Comparison of ENCODE assay signal across 2 cellular contexts in the genomic region with DNA sequence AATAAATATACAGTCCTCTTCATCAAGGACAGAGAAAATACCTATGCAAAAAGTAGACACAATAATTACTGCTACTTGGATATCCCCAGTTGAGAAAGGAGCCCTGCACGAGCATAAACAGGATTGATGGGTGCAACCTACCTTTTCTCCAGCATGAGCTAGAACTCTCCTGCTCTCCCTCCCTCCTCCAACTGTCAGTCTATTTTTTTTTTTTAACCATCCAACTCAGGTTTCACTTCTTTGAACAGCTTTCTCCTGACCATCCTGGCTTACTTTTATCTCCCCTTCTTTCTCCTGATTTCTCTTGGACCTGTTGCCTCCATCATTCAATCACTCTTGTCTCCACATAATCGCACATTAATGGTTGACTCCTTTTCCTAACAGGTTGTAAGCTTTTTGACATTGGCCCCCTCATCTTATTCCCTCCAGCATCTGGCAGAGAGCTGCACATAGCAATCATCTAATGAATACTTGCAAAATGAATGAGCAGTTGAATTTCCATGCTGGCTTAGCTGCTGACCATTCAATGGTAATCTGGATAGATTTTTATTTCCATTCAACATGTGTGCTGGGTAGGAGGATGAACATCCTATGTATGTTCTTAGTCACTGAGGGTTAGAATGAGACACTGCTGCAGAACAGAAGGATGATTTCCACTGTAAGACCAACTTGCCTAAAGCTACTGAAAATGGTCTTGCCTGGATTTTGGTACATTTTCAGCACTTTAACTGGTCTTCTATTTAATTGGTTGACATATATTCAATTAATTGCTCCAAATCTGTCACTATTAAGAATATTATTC.
TF ChIP-seq lines count a peak whose summit lies in the region.

No MANE protein-coding gene starts in this region.

TF ChIP-seq in HEK293, 187 proteins besides CTCF, POLR2A, EP300 and RAD21 (continued from another document):
- peak; percentile 60; the same call in 1 of the 2 replicates for TF ChIP-seq SCRT1 (tag by site-specific recombination; IDR thresholded peaks at IDR 0.05; ENCODE audit: borderline replicate concordance)
- peak; percentile 78 for TF ChIP-seq SCRT2 (tag by site-specific recombination; IDR thresholded peaks at IDR 0.05)
TF ChIP-seq in HEK293: peak in this region for 3.

TF ChIP-seq in K562, 482 proteins besides CTCF, POLR2A, EP300 and RAD21 (continued from another document):
- TF ChIP-seq, protein P1, sequence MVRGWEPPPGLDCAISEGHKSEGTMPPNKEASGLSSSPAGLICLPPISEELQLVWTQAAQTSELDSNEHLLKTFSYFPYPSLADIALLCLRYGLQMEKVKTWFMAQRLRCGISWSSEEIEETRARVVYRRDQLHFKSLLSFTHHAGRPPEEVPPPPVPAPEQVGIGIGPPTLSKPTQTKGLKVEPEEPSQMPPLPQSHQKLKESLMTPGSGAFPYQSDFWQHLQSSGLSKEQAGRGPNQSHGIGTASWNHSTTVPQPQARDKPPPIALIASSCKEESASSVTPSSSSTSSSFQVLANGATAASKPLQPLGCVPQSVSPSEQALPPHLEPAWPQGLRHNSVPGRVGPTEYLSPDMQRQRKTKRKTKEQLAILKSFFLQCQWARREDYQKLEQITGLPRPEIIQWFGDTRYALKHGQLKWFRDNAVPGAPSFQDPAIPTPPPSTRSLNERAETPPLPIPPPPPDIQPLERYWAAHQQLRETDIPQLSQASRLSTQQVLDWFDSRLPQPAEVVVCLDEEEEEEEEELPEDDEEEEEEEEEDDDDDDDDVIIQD (CRISPR knock-in tag; IDR thresholded peaks at IDR 0.05): no peak
- TF ChIP-seq, protein P2, sequence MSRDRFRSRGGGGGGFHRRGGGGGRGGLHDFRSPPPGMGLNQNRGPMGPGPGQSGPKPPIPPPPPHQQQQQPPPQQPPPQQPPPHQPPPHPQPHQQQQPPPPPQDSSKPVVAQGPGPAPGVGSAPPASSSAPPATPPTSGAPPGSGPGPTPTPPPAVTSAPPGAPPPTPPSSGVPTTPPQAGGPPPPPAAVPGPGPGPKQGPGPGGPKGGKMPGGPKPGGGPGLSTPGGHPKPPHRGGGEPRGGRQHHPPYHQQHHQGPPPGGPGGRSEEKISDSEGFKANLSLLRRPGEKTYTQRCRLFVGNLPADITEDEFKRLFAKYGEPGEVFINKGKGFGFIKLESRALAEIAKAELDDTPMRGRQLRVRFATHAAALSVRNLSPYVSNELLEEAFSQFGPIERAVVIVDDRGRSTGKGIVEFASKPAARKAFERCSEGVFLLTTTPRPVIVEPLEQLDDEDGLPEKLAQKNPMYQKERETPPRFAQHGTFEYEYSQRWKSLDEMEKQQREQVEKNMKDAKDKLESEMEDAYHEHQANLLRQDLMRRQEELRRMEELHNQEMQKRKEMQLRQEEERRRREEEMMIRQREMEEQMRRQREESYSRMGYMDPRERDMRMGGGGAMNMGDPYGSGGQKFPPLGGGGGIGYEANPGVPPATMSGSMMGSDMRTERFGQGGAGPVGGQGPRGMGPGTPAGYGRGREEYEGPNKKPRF (IDR thresholded peaks at IDR 0.05; ENCODE audit: low read depth, low read length): no peak
- TF ChIP-seq ZNF384 (IDR thresholded peaks at IDR 0.05; ENCODE audit: low read depth, low read length) (0 out of 2 replicates have a peak, but pooled peaks have one; percentile 26), ZNF780A (CRISPR knock-in tag; IDR thresholded peaks at IDR 0.05) (no peak), IRF2 (CRISPR knock-in tag; IDR thresholded peaks at IDR 0.05) (no peak), BACH1 (tag; IDR thresholded peaks at IDR 0.05) (no peak), ZBTB8A (IDR thresholded peaks at IDR 0.05; ENCODE audit: partially characterized antibody) (no peak), FUS (optimal IDR thresholded peaks at IDR 0.05; ENCODE audit: low read depth, low read length) (no peak)
- TF ChIP-seq, protein P3, sequence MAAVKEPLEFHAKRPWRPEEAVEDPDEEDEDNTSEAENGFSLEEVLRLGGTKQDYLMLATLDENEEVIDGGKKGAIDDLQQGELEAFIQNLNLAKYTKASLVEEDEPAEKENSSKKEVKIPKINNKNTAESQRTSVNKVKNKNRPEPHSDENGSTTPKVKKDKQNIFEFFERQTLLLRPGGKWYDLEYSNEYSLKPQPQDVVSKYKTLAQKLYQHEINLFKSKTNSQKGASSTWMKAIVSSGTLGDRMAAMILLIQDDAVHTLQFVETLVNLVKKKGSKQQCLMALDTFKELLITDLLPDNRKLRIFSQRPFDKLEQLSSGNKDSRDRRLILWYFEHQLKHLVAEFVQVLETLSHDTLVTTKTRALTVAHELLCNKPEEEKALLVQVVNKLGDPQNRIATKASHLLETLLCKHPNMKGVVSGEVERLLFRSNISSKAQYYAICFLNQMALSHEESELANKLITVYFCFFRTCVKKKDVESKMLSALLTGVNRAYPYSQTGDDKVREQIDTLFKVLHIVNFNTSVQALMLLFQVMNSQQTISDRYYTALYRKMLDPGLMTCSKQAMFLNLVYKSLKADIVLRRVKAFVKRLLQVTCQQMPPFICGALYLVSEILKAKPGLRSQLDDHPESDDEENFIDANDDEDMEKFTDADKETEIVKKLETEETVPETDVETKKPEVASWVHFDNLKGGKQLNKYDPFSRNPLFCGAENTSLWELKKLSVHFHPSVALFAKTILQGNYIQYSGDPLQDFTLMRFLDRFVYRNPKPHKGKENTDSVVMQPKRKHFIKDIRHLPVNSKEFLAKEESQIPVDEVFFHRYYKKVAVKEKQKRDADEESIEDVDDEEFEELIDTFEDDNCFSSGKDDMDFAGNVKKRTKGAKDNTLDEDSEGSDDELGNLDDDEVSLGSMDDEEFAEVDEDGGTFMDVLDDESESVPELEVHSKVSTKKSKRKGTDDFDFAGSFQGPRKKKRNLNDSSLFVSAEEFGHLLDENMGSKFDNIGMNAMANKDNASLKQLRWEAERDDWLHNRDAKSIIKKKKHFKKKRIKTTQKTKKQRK (IDR thresholded peaks at IDR 0.05; ENCODE audit: borderline replicate concordance, low read depth, low read length): no peak
- TF ChIP-seq, protein P4, sequence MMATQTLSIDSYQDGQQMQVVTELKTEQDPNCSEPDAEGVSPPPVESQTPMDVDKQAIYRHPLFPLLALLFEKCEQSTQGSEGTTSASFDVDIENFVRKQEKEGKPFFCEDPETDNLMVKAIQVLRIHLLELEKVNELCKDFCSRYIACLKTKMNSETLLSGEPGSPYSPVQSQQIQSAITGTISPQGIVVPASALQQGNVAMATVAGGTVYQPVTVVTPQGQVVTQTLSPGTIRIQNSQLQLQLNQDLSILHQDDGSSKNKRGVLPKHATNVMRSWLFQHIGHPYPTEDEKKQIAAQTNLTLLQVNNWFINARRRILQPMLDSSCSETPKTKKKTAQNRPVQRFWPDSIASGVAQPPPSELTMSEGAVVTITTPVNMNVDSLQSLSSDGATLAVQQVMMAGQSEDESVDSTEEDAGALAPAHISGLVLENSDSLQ (IDR thresholded peaks at IDR 0.05): peak; percentile 23; the same call in 1 of the 2 replicates
- TF ChIP-seq, protein P5, sequence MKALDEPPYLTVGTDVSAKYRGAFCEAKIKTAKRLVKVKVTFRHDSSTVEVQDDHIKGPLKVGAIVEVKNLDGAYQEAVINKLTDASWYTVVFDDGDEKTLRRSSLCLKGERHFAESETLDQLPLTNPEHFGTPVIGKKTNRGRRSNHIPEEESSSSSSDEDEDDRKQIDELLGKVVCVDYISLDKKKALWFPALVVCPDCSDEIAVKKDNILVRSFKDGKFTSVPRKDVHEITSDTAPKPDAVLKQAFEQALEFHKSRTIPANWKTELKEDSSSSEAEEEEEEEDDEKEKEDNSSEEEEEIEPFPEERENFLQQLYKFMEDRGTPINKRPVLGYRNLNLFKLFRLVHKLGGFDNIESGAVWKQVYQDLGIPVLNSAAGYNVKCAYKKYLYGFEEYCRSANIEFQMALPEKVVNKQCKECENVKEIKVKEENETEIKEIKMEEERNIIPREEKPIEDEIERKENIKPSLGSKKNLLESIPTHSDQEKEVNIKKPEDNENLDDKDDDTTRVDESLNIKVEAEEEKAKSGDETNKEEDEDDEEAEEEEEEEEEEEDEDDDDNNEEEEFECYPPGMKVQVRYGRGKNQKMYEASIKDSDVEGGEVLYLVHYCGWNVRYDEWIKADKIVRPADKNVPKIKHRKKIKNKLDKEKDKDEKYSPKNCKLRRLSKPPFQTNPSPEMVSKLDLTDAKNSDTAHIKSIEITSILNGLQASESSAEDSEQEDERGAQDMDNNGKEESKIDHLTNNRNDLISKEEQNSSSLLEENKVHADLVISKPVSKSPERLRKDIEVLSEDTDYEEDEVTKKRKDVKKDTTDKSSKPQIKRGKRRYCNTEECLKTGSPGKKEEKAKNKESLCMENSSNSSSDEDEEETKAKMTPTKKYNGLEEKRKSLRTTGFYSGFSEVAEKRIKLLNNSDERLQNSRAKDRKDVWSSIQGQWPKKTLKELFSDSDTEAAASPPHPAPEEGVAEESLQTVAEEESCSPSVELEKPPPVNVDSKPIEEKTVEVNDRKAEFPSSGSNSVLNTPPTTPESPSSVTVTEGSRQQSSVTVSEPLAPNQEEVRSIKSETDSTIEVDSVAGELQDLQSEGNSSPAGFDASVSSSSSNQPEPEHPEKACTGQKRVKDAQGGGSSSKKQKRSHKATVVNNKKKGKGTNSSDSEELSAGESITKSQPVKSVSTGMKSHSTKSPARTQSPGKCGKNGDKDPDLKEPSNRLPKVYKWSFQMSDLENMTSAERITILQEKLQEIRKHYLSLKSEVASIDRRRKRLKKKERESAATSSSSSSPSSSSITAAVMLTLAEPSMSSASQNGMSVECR (CRISPR knock-in tag; IDR thresholded peaks at IDR 0.05): no peak
- TF ChIP-seq, protein P6, sequence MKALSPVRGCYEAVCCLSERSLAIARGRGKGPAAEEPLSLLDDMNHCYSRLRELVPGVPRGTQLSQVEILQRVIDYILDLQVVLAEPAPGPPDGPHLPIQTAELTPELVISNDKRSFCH (CRISPR knock-in tag; IDR thresholded peaks at IDR 0.05): no peak
- TF ChIP-seq, protein P6 (tag; IDR thresholded peaks at IDR 0.05): no peak
